Comparison of ENCODE assay signal across 1 cellular context in genomic region chr5:180494060-180494509, GRCh38.
A peak's percentile ranks its signal among the peaks of the same experiment; 100 is the strongest.
TF ChIP-seq lines count a peak whose summit lies in the region.

Gene CNOT6 (plus strand): TSS chr5:180494379. CDS start chr5:180529277, 34,898 bp downstream.

TF ChIP-seq in HepG2, 621 proteins besides CTCF, POLR2A, EP300 and RAD21 (continued from another document and continues in another):
- no peak for TF ChIP-seq ZBTB14 (CRISPR knock-in tag; IDR thresholded peaks at IDR 0.05)
- peak; percentile 99 for TF ChIP-seq PRDM10 (CRISPR knock-in tag; IDR thresholded peaks at IDR 0.05; ENCODE audit: low read depth)
- no peak for TF ChIP-seq ZNF850 (CRISPR knock-in tag; conservative IDR thresholded peaks at IDR 0.05)
- TF ChIP-seq SETDB1 (CRISPR knock-in tag; IDR thresholded peaks at IDR 0.05; ENCODE audit: borderline replicate concordance) = no peak
- no peak for TF ChIP-seq GPBP1L1 (CRISPR knock-in tag; IDR thresholded peaks at IDR 0.05)
- TF ChIP-seq NR1H2 (CRISPR knock-in tag; IDR thresholded peaks at IDR 0.05; ENCODE audit: borderline replicate concordance, low read depth) = no peak
- no peak for TF ChIP-seq CENPX (CRISPR knock-in tag; IDR thresholded peaks at IDR 0.05)
- TF ChIP-seq DNMT3B (CRISPR knock-in tag; conservative IDR thresholded peaks at IDR 0.05) = no peak
- no peak for TF ChIP-seq ZNF503 (CRISPR knock-in tag; IDR thresholded peaks at IDR 0.05)
- no peak; the same call in 1 of the 2 replicates for TF ChIP-seq ZNF605 (CRISPR knock-in tag; IDR thresholded peaks at IDR 0.05)
- no peak for TF ChIP-seq ZNF609 (CRISPR knock-in tag; IDR thresholded peaks at IDR 0.05; ENCODE audit: borderline replicate concordance)
- TF ChIP-seq ZMAT5 (CRISPR knock-in tag; IDR thresholded peaks at IDR 0.05; ENCODE audit: borderline replicate concordance, low read depth) = no peak
- no peak for TF ChIP-seq NR2F1 (CRISPR knock-in tag; IDR thresholded peaks at IDR 0.05)
- TF ChIP-seq STAG1 (CRISPR knock-in tag; IDR thresholded peaks at IDR 0.05) = no peak
- TF ChIP-seq ZBTB46 (CRISPR knock-in tag; IDR thresholded peaks at IDR 0.05; ENCODE audit: borderline replicate concordance) = no peak
- no peak for TF ChIP-seq ZBTB40 (IDR thresholded peaks at IDR 0.05)
- peak; percentile 41; the same call in 1 of the 2 replicates for TF ChIP-seq ZBTB40 (CRISPR knock-in tag; IDR thresholded peaks at IDR 0.05)
- TF ChIP-seq ADNP (CRISPR knock-in tag; IDR thresholded peaks at IDR 0.05) = no peak
- no peak for TF ChIP-seq SIN3B (IDR thresholded peaks at IDR 0.05; ENCODE audit: low read length)
- TF ChIP-seq ZFX (CRISPR knock-in tag; IDR thresholded peaks at IDR 0.05; ENCODE audit: low read depth) = peak; percentile 58
- TF ChIP-seq BRF2 (CRISPR knock-in tag; IDR thresholded peaks at IDR 0.05) = no peak
- no peak for TF ChIP-seq ZNF550 (CRISPR knock-in tag; IDR thresholded peaks at IDR 0.05; ENCODE audit: borderline replicate concordance)
- no peak; the same call in 1 of the 2 replicates for TF ChIP-seq ZNF564 (CRISPR knock-in tag; IDR thresholded peaks at IDR 0.05)
- no peak for TF ChIP-seq ATF4 (CRISPR knock-in tag; IDR thresholded peaks at IDR 0.05)
